ENCODE assay signal across 1 cellular context in genomic region chr12:49702009-49702408, GRCh38.
TF ChIP-seq lines count a peak whose summit lies in the region.

No MANE protein-coding gene starts in this region.

TF ChIP-seq in GM23338, 12 proteins besides CTCF, POLR2A, EP300 and RAD21 (continued from another document):
- TF ChIP-seq ZNF462 (CRISPR knock-in tag; IDR thresholded peaks at IDR 0.05) (no peak), STAT1 (IDR thresholded peaks at IDR 0.05; ENCODE audit: unreplicated experiment) (no peak), NANOG (IDR thresholded peaks at IDR 0.05; ENCODE audit: borderline replicate concordance) (no peak), ZNF331 (CRISPR knock-in tag; IDR thresholded peaks at IDR 0.05; ENCODE audit: low read depth) (no peak), ETS1 (IDR thresholded peaks at IDR 0.05) (no peak)
- TF ChIP-seq, protein P1, sequence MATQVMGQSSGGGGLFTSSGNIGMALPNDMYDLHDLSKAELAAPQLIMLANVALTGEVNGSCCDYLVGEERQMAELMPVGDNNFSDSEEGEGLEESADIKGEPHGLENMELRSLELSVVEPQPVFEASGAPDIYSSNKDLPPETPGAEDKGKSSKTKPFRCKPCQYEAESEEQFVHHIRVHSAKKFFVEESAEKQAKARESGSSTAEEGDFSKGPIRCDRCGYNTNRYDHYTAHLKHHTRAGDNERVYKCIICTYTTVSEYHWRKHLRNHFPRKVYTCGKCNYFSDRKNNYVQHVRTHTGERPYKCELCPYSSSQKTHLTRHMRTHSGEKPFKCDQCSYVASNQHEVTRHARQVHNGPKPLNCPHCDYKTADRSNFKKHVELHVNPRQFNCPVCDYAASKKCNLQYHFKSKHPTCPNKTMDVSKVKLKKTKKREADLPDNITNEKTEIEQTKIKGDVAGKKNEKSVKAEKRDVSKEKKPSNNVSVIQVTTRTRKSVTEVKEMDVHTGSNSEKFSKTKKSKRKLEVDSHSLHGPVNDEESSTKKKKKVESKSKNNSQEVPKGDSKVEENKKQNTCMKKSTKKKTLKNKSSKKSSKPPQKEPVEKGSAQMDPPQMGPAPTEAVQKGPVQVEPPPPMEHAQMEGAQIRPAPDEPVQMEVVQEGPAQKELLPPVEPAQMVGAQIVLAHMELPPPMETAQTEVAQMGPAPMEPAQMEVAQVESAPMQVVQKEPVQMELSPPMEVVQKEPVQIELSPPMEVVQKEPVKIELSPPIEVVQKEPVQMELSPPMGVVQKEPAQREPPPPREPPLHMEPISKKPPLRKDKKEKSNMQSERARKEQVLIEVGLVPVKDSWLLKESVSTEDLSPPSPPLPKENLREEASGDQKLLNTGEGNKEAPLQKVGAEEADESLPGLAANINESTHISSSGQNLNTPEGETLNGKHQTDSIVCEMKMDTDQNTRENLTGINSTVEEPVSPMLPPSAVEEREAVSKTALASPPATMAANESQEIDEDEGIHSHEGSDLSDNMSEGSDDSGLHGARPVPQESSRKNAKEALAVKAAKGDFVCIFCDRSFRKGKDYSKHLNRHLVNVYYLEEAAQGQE (IDR thresholded peaks at IDR 0.05; ENCODE audit: unreplicated experiment), result no peak
